ENCODE assay signal across 21 cellular contexts in genomic region chr15:75684648-75685047, GRCh38. TPM values are rescaled to one million over a fixed set of nuclear protein-coding genes. Genes with fewer than 3 reads are reported as not detected.
DNase-seq lines count a peak whose midpoint lies in the region; ATAC-seq, FAIRE-seq and TF ChIP-seq lines count a peak whose summit lies in the region.
"Had no signal": no experiment of that assay in that cellular context is flagged by ENCODE, and none has a peak within 500 bp of the region (broad histone marks: within the 10 kb centered on the region; RNA-seq: fewer than 3 reads in every experiment).

No MANE protein-coding gene starts in this region.

- POLR2A ChIA-PET in SK-N-SH (lab: Yijun Ruan, JAX) = no interaction called here

- peak; percentile 35; the same call in 1 of the 2 replicates for TF ChIP-seq RAD21 in SK-N-SH (IDR thresholded peaks at IDR 0.05; ENCODE audit: low read length)

- H3K79me2 ChIP-seq in SK-N-SH (ENCODE audit: insufficient read depth) (no peaks in the 10 kb centered on the region), osteoblast (ENCODE audit: insufficient read depth, low read length) (peaks cover 3% of the 10 kb centered on the region)

- 93% methylated on average over 10 of the region's 10 CpGs for WGBS in SK-N-SH (ENCODE audit: low lambda C conversion rate)

- peak; percentile 40 for FAIRE-seq in bronchial epithelial cell (lab: Jason Lieb, UNC)
- FAIRE-seq: GM19239 had no signal

- H3K4me3 ChIP-seq in SK-N-SH (ENCODE audit: low read depth in 2 of 2, low read length in 1 of 2) (no peak overlapping the region), NB4 (ENCODE audit: low read depth, low read length) (no peak overlapping the region), bronchial epithelial cell (ENCODE audit: low read depth, low read length) (no peak overlapping the region), osteoblast (ENCODE audit: insufficient read depth, low read length) (no peak overlapping the region)

- no peaks in the 10 kb centered on the region for H3K36me3 ChIP-seq in SK-N-SH (replicated peaks in 1 of 2; ENCODE audit: control insufficient read depth in 1 of 2, insufficient read depth in 2 of 2, low read length in 1 of 2)
- no peaks in the 10 kb centered on the region for H3K36me3 ChIP-seq in bronchial epithelial cell (ENCODE audit: control insufficient read depth, insufficient read depth, low read length)
- peaks cover 3% of the 10 kb centered on the region for H3K36me3 ChIP-seq in osteoblast (ENCODE audit: insufficient read depth, low read length)

- no peak for TF ChIP-seq POLR2A in NB4 (IDR thresholded peaks at IDR 0.05; ENCODE audit: extremely low read depth, insufficient read length)

- CTCF ChIA-PET in SK-N-SH (lab: Yijun Ruan, JAX) = interaction anchor here (0.5 to 9.0 kb wide), 20 partner anchors 9 to 242 kb away, joined by 3 to 77 read pairs (median 5); partner anchors contain the start of genes IMP3, SNUPN and SNX33

- H3K9ac ChIP-seq in SK-N-SH = no peak overlapping the region

- TF ChIP-seq EP300 in SK-N-SH (IDR thresholded peaks at IDR 0.05; ENCODE audit: borderline replicate concordance in 1 of 2, low read depth in 1 of 2, low read length in 1 of 2) = no peak

- no peak for TF ChIP-seq CTCF in SK-N-SH (IDR thresholded peaks at IDR 0.05)
- no peak for TF ChIP-seq CTCF in NB4 (IDR thresholded peaks at IDR 0.05; ENCODE audit: low read depth, low read length)
- TF ChIP-seq CTCF in bronchial epithelial cell (IDR thresholded peaks at IDR 0.05; ENCODE audit: insufficient read depth, low read length, severe bottlenecking) = no peak
- TF ChIP-seq CTCF in osteoblast (IDR thresholded peaks at IDR 0.05; ENCODE audit: extremely low read depth, low read depth, low read length) = no peak

- H2AFZ ChIP-seq in SK-N-SH (ENCODE audit: low read depth) (no peak overlapping the region), osteoblast (ENCODE audit: low read length) (no peak overlapping the region)

- H3K27me3 ChIP-seq in SK-N-SH (ENCODE audit: insufficient read depth) (no peaks in the 10 kb centered on the region), bronchial epithelial cell (ENCODE audit: control insufficient read depth, insufficient read depth, low read length) (no peaks in the 10 kb centered on the region), osteoblast (ENCODE audit: insufficient read depth, low read length) (no peaks in the 10 kb centered on the region)

- no peak overlapping the region for H3K4me2 ChIP-seq in SK-N-SH
- no peak overlapping the region for H3K4me2 ChIP-seq in osteoblast (ENCODE audit: insufficient read depth, low read length)

- H3F3A ChIP-seq in SK-N-SH (replicated peaks; ENCODE audit: insufficient read depth) = no peaks in the 10 kb centered on the region

- H3K4me1 ChIP-seq in SK-N-SH (ENCODE audit: control insufficient read depth in 1 of 2, insufficient read depth in 2 of 2, low read depth in 1 of 2, low read length in 1 of 2) = peaks cover 0 to 18% of the 10 kb centered on the region in 2 experiments; a peak in 1 of 4 replicates
- no peaks in the 10 kb centered on the region for H3K4me1 ChIP-seq in osteoblast (ENCODE audit: insufficient read depth, low read length)

- H4K20me1 ChIP-seq in SK-N-SH (ENCODE audit: insufficient read depth) = no peaks in the 10 kb centered on the region
- H4K20me1 ChIP-seq in osteoblast (ENCODE audit: insufficient read depth, low read length) = peaks cover 2% of the 10 kb centered on the region

- no peaks in the 10 kb centered on the region for H3K9me3 ChIP-seq in SK-N-SH
- H3K9me3 ChIP-seq in osteoblast (ENCODE audit: low read depth, low read length) = no peaks in the 10 kb centered on the region

- ATAC-seq in SK-N-SH treated with all-trans-retinoic acid at 6 μM for 48 hours (no peak), HG02938 (IDR thresholded peaks at IDR 0.05; ENCODE audit: unreplicated experiment) (no peak)
- ATAC-seq: Panc1 had no signal

- no peak for DNase-seq in SK-N-SH
- peak; percentile 38 for DNase-seq in NB4 (ENCODE audit: low read depth)
- DNase-seq in bronchial epithelial cell (ENCODE audit: low read depth) = no peak
- peak; percentile 47 for DNase-seq in osteoblast (ENCODE audit: insufficient read length, low spot score, missing footprints)
- DNase-seq in central memory CD4-positive, alpha-beta T cell = no peak
- DNase-seq in NCI-H2171 (lab: John Stamatoyannopoulos, UW) = no peak
- DNase-seq: COR-L47, DMS153, H9, KG1, NCI-H1092, NCI-H187 treated with DMSO at 0.1 percent for 48 hours, NCI-H446 treated with DMSO at 0.1 percent for 48 hours, NCI-H748 treated with DMSO at 0.1 percent for 48 hours, SHP77, T-helper 17 cell had no signal

- no peaks in the 10 kb centered on the region for H3K9me2 ChIP-seq in SK-N-SH

- H3K27ac ChIP-seq in SK-N-SH (ENCODE audit: low read depth in 2 of 2, low read length in 1 of 2) (no peak overlapping the region), osteoblast (ENCODE audit: low read depth, low read length) (no peak overlapping the region)

TF ChIP-seq in SK-N-SH, 30 proteins besides CTCF, POLR2A, EP300 and RAD21:
- TF ChIP-seq NFIC (IDR thresholded peaks at IDR 0.05; ENCODE audit: borderline replicate concordance) (no peak), JUND (IDR thresholded peaks at IDR 0.05) (no peak), YY1 (IDR thresholded peaks at IDR 0.05; ENCODE audit: low read depth) (no peak)

TF ChIP-seq in SK-N-SH treated with all-trans-retinoic acid at 6 μM for 48 hours, 23 proteins besides CTCF, POLR2A, EP300 and RAD21:
- no peak for TF ChIP-seq CREB5 (CRISPR knock-in tag; IDR thresholded peaks at IDR 0.05; ENCODE audit: low read depth)
- no peak for TF ChIP-seq RARB (CRISPR knock-in tag; IDR thresholded peaks at IDR 0.05)
- TF ChIP-seq SNAI2 (CRISPR knock-in tag; IDR thresholded peaks at IDR 0.05) = no peak
- no peak for TF ChIP-seq PPARA (CRISPR knock-in tag; IDR thresholded peaks at IDR 0.05; ENCODE audit: borderline replicate concordance)
- no peak for TF ChIP-seq GLIS3 (CRISPR knock-in tag; IDR thresholded peaks at IDR 0.05)
- TF ChIP-seq TCF4 (CRISPR knock-in tag; IDR thresholded peaks at IDR 0.05; ENCODE audit: borderline replicate concordance) = no peak

RNA-seq across cellular contexts. Expression of gene CSPG4, which starts 28.0 kb away (rescaled TPM):
- polyA plus RNA-seq in SK-N-SH (2012; rRNA removed) = 0.28 and 0.35 TPM in 2 replicates
- 0.08 and 0.17 TPM in 2 replicates for polyA plus RNA-seq in SK-N-SH (2012; cell fraction: cytosol; rRNA removed)
- polyA plus RNA-seq in SK-N-SH (2012; cell fraction: nucleus; rRNA removed) = 0.70 TPM in 2 replicates
- 0.79 and 6.3 TPM in 2 replicates for total RNA-seq in bronchial epithelial cell
- total RNA-seq in osteoblast = 11.5 and 20.3 TPM in 2 replicates
- polyA plus RNA-seq: CD14-positive monocyte had no signal

RNA-seq across cellular contexts. Expression of gene SNX33, which starts 36.9 kb away (rescaled TPM):
- 7.7 and 8.5 TPM in 2 replicates for polyA plus RNA-seq in SK-N-SH (2012; rRNA removed)
- polyA plus RNA-seq in SK-N-SH (2012; cell fraction: cytosol; rRNA removed) = 3.4 and 5.6 TPM in 2 replicates
- 17.6 and 23.7 TPM in 2 replicates for polyA plus RNA-seq in SK-N-SH (2012; cell fraction: nucleus; rRNA removed)
- 15.0 and 19.8 TPM in 2 replicates for total RNA-seq in bronchial epithelial cell
- 38.0 and 39.8 TPM in 2 replicates for total RNA-seq in osteoblast

RNA-seq across cellular contexts. Expression of gene IMP3, which starts 44.6 kb away (rescaled TPM):
- 56.1 and 56.2 TPM in 2 replicates for polyA plus RNA-seq in SK-N-SH (2012; rRNA removed)
- polyA plus RNA-seq in SK-N-SH (2012; cell fraction: cytosol; rRNA removed) = 56.4 and 60.8 TPM in 2 replicates
- polyA plus RNA-seq in SK-N-SH (2012; cell fraction: nucleus; rRNA removed) = 37.9 and 42.6 TPM in 2 replicates
- total RNA-seq in bronchial epithelial cell (95.0 and 215 TPM in 2 replicates), osteoblast (46.6 and 64.4 TPM in 2 replicates)

RNA-seq across cellular contexts. Expression of gene SNUPN, which starts 59.1 kb away (rescaled TPM):
- 31.7 and 36.4 TPM in 2 replicates for polyA plus RNA-seq in SK-N-SH (2012; rRNA removed)
- 35.0 and 35.8 TPM in 2 replicates for polyA plus RNA-seq in SK-N-SH (2012; cell fraction: cytosol; rRNA removed)
- polyA plus RNA-seq in SK-N-SH (2012; cell fraction: nucleus; rRNA removed) = 19.0 and 26.1 TPM in 2 replicates
- 16.1 and 18.8 TPM in 2 replicates for total RNA-seq in bronchial epithelial cell
- total RNA-seq in osteoblast = 30.4 and 30.9 TPM in 2 replicates

Comparison
In these comparisons a context has a peak if more than half of its experiments do, and no peak if none do; other contexts are left out.
1. DNase-seq: peak in NB4 (single experiment) and osteoblast (single experiment); none in SK-N-SH (single experiment), bronchial epithelial cell (single experiment), central memory CD4-positive, alpha-beta T cell (single experiment) and NCI-H2171 (single experiment).